ENCODE assay signal across 1 cellular context in genomic region chr9:105040462-105040861, GRCh38.
TF ChIP-seq lines count a peak whose summit lies in the region.

No MANE protein-coding gene starts in this region.

TF ChIP-seq in WTC11, 78 proteins besides CTCF, POLR2A, EP300 and RAD21 (continued from another document):
- no peak for TF ChIP-seq AR (CRISPR knock-in tag; IDR thresholded peaks at IDR 0.05)
- no peak for TF ChIP-seq CDX4 (CRISPR knock-in tag; IDR thresholded peaks at IDR 0.05; ENCODE audit: borderline replicate concordance)
- no peak for TF ChIP-seq AFF4 (CRISPR knock-in tag; IDR thresholded peaks at IDR 0.05; ENCODE audit: borderline replicate concordance)
- no peak for TF ChIP-seq TEAD1 (CRISPR knock-in tag; IDR thresholded peaks at IDR 0.05)
TF ChIP-seq in WTC11: peak in this region for 0.
